Comparison of ENCODE assay signal across 22 cellular contexts in genomic region chr19:41919948-41920712, GRCh38. TPM values are rescaled to one million over a fixed set of nuclear protein-coding genes. Genes with fewer than 3 reads are reported as not detected.
"Had no signal": no experiment of that assay in that cellular context is flagged by ENCODE, and none has a peak within 500 bp of the region (broad histone marks: within the 10 kb centered on the region; RNA-seq: fewer than 3 reads in every experiment).

No MANE protein-coding gene starts in this region.

- H3K9me3 ChIP-seq: breast epithelium, esophagus muscularis mucosa, heart left ventricle, left ventricle myocardium inferior, prostate gland, stomach, thoracic aorta, uterus had no signal

- H3K36me3 Mint-ChIP-seq: natural killer cell treated with Interleukin-12 subunit alpha and Interleukin-12 subunit beta and Interleukin-15 and Interleukin-18, amount 100 ng/mL, for 72 hours had no signal

- H3K27ac ChIP-seq: breast epithelium, esophagus muscularis mucosa, heart left ventricle, left ventricle myocardium inferior, prostate gland, stomach, thoracic aorta, uterus had no signal

- H3K9me3 Mint-ChIP-seq: activated B cell treated with CpG ODN at 0.5 μM for 24 hours; activated naive CD8-positive, alpha-beta T cell treated with anti-CD3 and anti-CD28 coated beads for 36 hours; activated T-cell treated with anti-CD3 and anti-CD28 coated beads, Interleukin-2, amount 50 U/mL, for 72 hours; memory B cell; natural killer cell treated with Interleukin-12 subunit alpha and Interleukin-12 subunit beta and Interleukin-15 and Interleukin-18, amount 100 ng/mL, for 72 hours; T-helper 1 cell treated with Interleukin-12 subunit alpha and Interleukin-12 subunit beta and Interleukin-4 antibody, amounts not matched to agents 30 μg/mL and 1 μg/mL, for 36 hours had no signal

- H3K27ac Mint-ChIP-seq: activated B cell treated with CpG ODN at 0.5 μM for 24 hours; activated naive CD8-positive, alpha-beta T cell treated with anti-CD3 and anti-CD28 coated beads for 36 hours; activated T-cell treated with anti-CD3 and anti-CD28 coated beads, Interleukin-2, amount 50 U/mL, for 72 hours; memory B cell; natural killer cell treated with Interleukin-12 subunit alpha and Interleukin-12 subunit beta and Interleukin-15 and Interleukin-18, amount 100 ng/mL, for 72 hours; T-helper 1 cell treated with Interleukin-12 subunit alpha and Interleukin-12 subunit beta and Interleukin-4 antibody, amounts not matched to agents 30 μg/mL and 1 μg/mL, for 36 hours had no signal

- H3K4me1 ChIP-seq: prostate gland, uterus had no signal

- H3K36me3 ChIP-seq: breast epithelium, esophagus muscularis mucosa, heart left ventricle, left ventricle myocardium inferior, prostate gland, stomach, thoracic aorta, uterus had no signal

- H3K4me3 ChIP-seq: breast epithelium, esophagus muscularis mucosa, heart left ventricle, left ventricle myocardium inferior, prostate gland, stomach, thoracic aorta, uterus had no signal

- ATAC-seq: heart left ventricle; natural killer cell treated with Interleukin-12 subunit alpha and Interleukin-12 subunit beta and Interleukin-15 and Interleukin-18, amount 100 ng/mL, for 72 hours had no signal

- DNase-seq: activated B cell treated with CpG ODN at 0.5 μM for 24 hours; activated CD4-positive, alpha-beta T cell treated with anti-CD3 and anti-CD28 coated beads, Interleukin-2, amount 50 U/mL, for 4 hours; activated gamma-delta T cell treated with Interleukin-2 at 50 U/mL for 16 hours; activated naive CD8-positive, alpha-beta T cell treated with anti-CD3 and anti-CD28 coated beads for 36 hours; activated T-cell treated with anti-CD3 and anti-CD28 coated beads, Interleukin-2, amount 50 U/mL, for 72 hours; foreskin melanocyte; heart left ventricle; kidney; left ventricle myocardium inferior; stimulated activated CD4-positive, alpha-beta T cell treated with anti-CD3 and anti-CD28 coated beads, Interleukin-12 subunit alpha, Interleukin-12 subunit beta, amount 100 ng/mL, for 4 hours; stimulated activated CD8-positive, alpha-beta memory T cell treated with anti-CD3 and anti-CD28 coated beads, Interleukin-4, amount 100 ng/mL, for 48 hours; stomach; uterus had no signal

- H3K4me3 Mint-ChIP-seq: activated B cell treated with CpG ODN at 0.5 μM for 24 hours; activated naive CD8-positive, alpha-beta T cell treated with anti-CD3 and anti-CD28 coated beads for 36 hours; activated T-cell treated with anti-CD3 and anti-CD28 coated beads, Interleukin-2, amount 50 U/mL, for 72 hours; memory B cell; natural killer cell treated with Interleukin-12 subunit alpha and Interleukin-12 subunit beta and Interleukin-15 and Interleukin-18, amount 100 ng/mL, for 72 hours; T-helper 1 cell treated with Interleukin-12 subunit alpha and Interleukin-12 subunit beta and Interleukin-4 antibody, amounts not matched to agents 30 μg/mL and 1 μg/mL, for 36 hours had no signal

RNA-seq across cellular contexts. Expression of gene ERFL, which starts 8.1 kb away (rescaled TPM):
- total RNA-seq: dermis microvascular lymphatic vessel endothelial cell, left ventricle myocardium inferior, stomach had no signal

RNA-seq across cellular contexts. Expression of gene CD79A, which starts 43.1 kb away (rescaled TPM):
- total RNA-seq: chondrocyte, left ventricle myocardium inferior, thoracic aorta had no signal
